8 cellular contexts compared by ENCODE assay signal in the genomic region with DNA sequence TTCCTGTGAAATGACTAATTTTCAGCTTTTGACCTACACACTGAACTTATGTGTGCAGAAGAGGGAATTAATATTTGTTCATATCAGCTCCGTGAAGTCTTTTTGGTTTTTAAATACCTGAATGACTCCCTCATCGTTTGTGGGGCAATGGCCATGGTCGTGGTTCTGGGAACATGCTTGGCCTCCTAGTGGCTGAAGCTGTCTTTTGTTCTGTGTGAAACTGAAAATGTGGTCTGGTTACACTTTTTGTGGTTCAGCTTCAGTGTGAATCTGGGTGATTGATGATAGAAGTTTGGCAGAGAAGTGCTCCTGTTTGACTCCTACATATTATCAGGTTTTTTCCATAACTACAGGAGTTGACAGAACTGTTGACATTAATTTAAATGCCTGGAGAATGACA.
A peak's percentile ranks its signal among the peaks of the same experiment; 100 is the strongest.
DNase-seq lines count a peak whose midpoint lies in the region; ATAC-seq and TF ChIP-seq lines count a peak whose summit lies in the region.

No MANE protein-coding gene starts in this region.

- H3K9me3 ChIP-seq in lower lobe of right lung (no peaks in the 10 kb centered on the region), colonic mucosa (no peaks in the 10 kb centered on the region)

- intact Hi-C loops in lower lobe of right lung (cut with DNase I): no loop called here
- intact Hi-C loops in colonic mucosa (cut with DNase I): no loop called here

- H3K4me3 ChIP-seq in lower lobe of right lung (no peak overlapping the region), colonic mucosa (no peak overlapping the region)

- in situ Hi-C loops in ACHN (cut with HindIII; ENCODE audit: low pct_ligation_motif_present, low pct_unique_long_range_greater_than_20kb, low sequenced_read_pairs): no loop called here

- H3K27me3 ChIP-seq in lower lobe of right lung (ENCODE audit: low read depth): no peaks in the 10 kb centered on the region
- H3K27me3 ChIP-seq in colonic mucosa: no peaks in the 10 kb centered on the region

- H3K36me3 ChIP-seq in lower lobe of right lung: no peaks in the 10 kb centered on the region
- H3K36me3 ChIP-seq in colonic mucosa: no peaks in the 10 kb centered on the region

- peak; percentile 92 for ATAC-seq in GM19351 (IDR thresholded peaks at IDR 0.05; ENCODE audit: unreplicated experiment)
- ATAC-seq in HG03280 (IDR thresholded peaks at IDR 0.05; ENCODE audit: unreplicated experiment): peak; percentile 93
- no peak for ATAC-seq in lower lobe of right lung

- no peak overlapping the region for H3K27ac ChIP-seq in lower lobe of right lung
- H3K27ac ChIP-seq in colonic mucosa: no peak overlapping the region

- H3K4me1 ChIP-seq in lower lobe of right lung: no peaks in the 10 kb centered on the region
- H3K4me1 ChIP-seq in colonic mucosa: no peaks in the 10 kb centered on the region

- peak; percentile 75 for DNase-seq in ACHN
- DNase-seq in astrocyte of the hippocampus (ENCODE audit: low read depth, low spot score): peak; percentile 90
- DNase-seq in lower lobe of right lung: no peak
- no peak for DNase-seq in colonic mucosa
- DNase-seq in stimulated activated CD4-positive, alpha-beta T cell treated with anti-CD3 and anti-CD28 coated beads, Interleukin-12 subunit alpha, Interleukin-12 subunit beta, amount 100 ng/mL, for 4 hours: no peak
- no peak for DNase-seq in activated CD4-positive, CD25-positive, alpha-beta regulatory T cell (lab: John Stamatoyannopoulos, UW)

- H3K9ac ChIP-seq in colonic mucosa (ENCODE audit: low read depth in 2 of 2, low read length in 2 of 2): no peak overlapping the region

- TF ChIP-seq CTCF in lower lobe of right lung (IDR thresholded peaks at IDR 0.05) (no peak), colonic mucosa (IDR thresholded peaks at IDR 0.05) (no peak)

Comparison
In these comparisons a context has a peak if more than half of its experiments do, and no peak if none do; other contexts are left out.
1. DNase-seq: peak in ACHN (single experiment) and astrocyte of the hippocampus (single experiment); none in lower lobe of right lung (single experiment), colonic mucosa (single experiment), stimulated activated CD4-positive, alpha-beta T cell treated with anti-CD3 and anti-CD28 coated beads, Interleukin-12 subunit alpha, Interleukin-12 subunit beta, amount 100 ng/mL, for 4 hours (single experiment) and activated CD4-positive, CD25-positive, alpha-beta regulatory T cell (0 of 4).
2. ATAC-seq: peak in GM19351 (single experiment) and HG03280 (single experiment); none in lower lobe of right lung (0 of 2).